1 cellular context compared by ENCODE assay signal in the genomic region with DNA sequence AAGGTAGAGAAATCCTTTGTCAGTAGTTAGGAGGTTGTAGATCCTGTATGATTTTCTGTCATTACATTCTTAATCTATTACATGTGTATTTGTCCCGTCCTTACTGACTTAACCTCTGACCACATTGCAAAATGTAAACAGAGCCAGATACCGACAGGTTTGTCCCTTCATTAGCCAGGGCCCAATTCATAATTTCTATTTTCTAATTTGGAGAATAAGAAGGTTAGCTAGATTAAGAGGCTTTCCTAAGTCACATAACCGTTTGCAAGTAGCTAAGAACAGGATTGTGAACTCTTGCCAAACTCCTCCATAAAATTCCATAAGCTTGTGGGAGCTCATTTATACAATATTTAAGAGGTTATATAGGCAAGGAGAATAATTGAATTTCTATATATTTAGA.
TF ChIP-seq lines count a peak whose summit lies in the region.

No MANE protein-coding gene starts in this region.

TF ChIP-seq in HepG2, 621 proteins besides CTCF, POLR2A, EP300 and RAD21 (continued from another document):
- TF ChIP-seq, protein P1, sequence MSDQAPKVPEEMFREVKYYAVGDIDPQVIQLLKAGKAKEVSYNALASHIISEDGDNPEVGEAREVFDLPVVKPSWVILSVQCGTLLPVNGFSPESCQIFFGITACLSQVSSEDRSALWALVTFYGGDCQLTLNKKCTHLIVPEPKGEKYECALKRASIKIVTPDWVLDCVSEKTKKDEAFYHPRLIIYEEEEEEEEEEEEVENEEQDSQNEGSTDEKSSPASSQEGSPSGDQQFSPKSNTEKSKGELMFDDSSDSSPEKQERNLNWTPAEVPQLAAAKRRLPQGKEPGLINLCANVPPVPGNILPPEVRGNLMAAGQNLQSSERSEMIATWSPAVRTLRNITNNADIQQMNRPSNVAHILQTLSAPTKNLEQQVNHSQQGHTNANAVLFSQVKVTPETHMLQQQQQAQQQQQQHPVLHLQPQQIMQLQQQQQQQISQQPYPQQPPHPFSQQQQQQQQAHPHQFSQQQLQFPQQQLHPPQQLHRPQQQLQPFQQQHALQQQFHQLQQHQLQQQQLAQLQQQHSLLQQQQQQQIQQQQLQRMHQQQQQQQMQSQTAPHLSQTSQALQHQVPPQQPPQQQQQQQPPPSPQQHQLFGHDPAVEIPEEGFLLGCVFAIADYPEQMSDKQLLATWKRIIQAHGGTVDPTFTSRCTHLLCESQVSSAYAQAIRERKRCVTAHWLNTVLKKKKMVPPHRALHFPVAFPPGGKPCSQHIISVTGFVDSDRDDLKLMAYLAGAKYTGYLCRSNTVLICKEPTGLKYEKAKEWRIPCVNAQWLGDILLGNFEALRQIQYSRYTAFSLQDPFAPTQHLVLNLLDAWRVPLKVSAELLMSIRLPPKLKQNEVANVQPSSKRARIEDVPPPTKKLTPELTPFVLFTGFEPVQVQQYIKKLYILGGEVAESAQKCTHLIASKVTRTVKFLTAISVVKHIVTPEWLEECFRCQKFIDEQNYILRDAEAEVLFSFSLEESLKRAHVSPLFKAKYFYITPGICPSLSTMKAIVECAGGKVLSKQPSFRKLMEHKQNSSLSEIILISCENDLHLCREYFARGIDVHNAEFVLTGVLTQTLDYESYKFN (CRISPR knock-in tag; conservative IDR thresholded peaks at IDR 0.05): peak; percentile 74
- TF ChIP-seq ZNF12 (CRISPR knock-in tag; IDR thresholded peaks at IDR 0.05) (0 out of 2 replicates have a peak, but pooled peaks have one; percentile 33), SMAD3 (CRISPR knock-in tag; IDR thresholded peaks at IDR 0.05) (0 out of 2 replicates have a peak, but pooled peaks have one; percentile 56), SAP130 (CRISPR knock-in tag; IDR thresholded peaks at IDR 0.05; ENCODE audit: low read depth) (peak; percentile 32), NKX3-1 (CRISPR knock-in tag; IDR thresholded peaks at IDR 0.05) (0 out of 2 replicates have a peak, but pooled peaks have one; percentile 1), TEAD3 (CRISPR knock-in tag; optimal IDR thresholded peaks at IDR 0.05; ENCODE audit: borderline replicate concordance) (peak; percentile 70), ZNF331 (CRISPR knock-in tag; IDR thresholded peaks at IDR 0.05) (0 out of 2 replicates have a peak, but pooled peaks have one; percentile 16), FOXA1 (IDR thresholded peaks at IDR 0.05) (peak; percentile 84), FOXA1 (CRISPR knock-in tag; IDR thresholded peaks at IDR 0.05) (peak; percentile 98), FOXP1 (IDR thresholded peaks at IDR 0.05) (no peak), FOXP1 (CRISPR knock-in tag; IDR thresholded peaks at IDR 0.05) (peak; percentile 87), RARA (CRISPR knock-in tag; IDR thresholded peaks at IDR 0.05) (peak; percentile 90), KDM6A (CRISPR knock-in tag; IDR thresholded peaks at IDR 0.05; ENCODE audit: low read depth) (peak; percentile 86), NCOR1 (IDR thresholded peaks at IDR 0.05; ENCODE audit: borderline replicate concordance, low read length) (peak; percentile 79), FOXA3 (CRISPR knock-in tag; IDR thresholded peaks at IDR 0.05) (peak; percentile 98), SP5 (CRISPR knock-in tag; IDR thresholded peaks at IDR 0.05; ENCODE audit: borderline replicate concordance, low read depth) (peak; percentile 20; the same call in 1 of the 2 replicates), RXRB (CRISPR knock-in tag; IDR thresholded peaks at IDR 0.05; ENCODE audit: borderline replicate concordance) (peak; percentile 89), TOPORS (CRISPR knock-in tag; IDR thresholded peaks at IDR 0.05) (no peak)
- TF ChIP-seq, protein P2, sequence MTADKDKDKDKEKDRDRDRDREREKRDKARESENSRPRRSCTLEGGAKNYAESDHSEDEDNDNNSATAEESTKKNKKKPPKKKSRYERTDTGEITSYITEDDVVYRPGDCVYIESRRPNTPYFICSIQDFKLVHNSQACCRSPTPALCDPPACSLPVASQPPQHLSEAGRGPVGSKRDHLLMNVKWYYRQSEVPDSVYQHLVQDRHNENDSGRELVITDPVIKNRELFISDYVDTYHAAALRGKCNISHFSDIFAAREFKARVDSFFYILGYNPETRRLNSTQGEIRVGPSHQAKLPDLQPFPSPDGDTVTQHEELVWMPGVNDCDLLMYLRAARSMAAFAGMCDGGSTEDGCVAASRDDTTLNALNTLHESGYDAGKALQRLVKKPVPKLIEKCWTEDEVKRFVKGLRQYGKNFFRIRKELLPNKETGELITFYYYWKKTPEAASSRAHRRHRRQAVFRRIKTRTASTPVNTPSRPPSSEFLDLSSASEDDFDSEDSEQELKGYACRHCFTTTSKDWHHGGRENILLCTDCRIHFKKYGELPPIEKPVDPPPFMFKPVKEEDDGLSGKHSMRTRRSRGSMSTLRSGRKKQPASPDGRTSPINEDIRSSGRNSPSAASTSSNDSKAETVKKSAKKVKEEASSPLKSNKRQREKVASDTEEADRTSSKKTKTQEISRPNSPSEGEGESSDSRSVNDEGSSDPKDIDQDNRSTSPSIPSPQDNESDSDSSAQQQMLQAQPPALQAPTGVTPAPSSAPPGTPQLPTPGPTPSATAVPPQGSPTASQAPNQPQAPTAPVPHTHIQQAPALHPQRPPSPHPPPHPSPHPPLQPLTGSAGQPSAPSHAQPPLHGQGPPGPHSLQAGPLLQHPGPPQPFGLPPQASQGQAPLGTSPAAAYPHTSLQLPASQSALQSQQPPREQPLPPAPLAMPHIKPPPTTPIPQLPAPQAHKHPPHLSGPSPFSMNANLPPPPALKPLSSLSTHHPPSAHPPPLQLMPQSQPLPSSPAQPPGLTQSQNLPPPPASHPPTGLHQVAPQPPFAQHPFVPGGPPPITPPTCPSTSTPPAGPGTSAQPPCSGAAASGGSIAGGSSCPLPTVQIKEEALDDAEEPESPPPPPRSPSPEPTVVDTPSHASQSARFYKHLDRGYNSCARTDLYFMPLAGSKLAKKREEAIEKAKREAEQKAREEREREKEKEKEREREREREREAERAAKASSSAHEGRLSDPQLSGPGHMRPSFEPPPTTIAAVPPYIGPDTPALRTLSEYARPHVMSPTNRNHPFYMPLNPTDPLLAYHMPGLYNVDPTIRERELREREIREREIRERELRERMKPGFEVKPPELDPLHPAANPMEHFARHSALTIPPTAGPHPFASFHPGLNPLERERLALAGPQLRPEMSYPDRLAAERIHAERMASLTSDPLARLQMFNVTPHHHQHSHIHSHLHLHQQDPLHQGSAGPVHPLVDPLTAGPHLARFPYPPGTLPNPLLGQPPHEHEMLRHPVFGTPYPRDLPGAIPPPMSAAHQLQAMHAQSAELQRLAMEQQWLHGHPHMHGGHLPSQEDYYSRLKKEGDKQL (CRISPR knock-in tag; IDR thresholded peaks at IDR 0.05; ENCODE audit: low read depth): peak; percentile 76
- TF ChIP-seq, protein P3, sequence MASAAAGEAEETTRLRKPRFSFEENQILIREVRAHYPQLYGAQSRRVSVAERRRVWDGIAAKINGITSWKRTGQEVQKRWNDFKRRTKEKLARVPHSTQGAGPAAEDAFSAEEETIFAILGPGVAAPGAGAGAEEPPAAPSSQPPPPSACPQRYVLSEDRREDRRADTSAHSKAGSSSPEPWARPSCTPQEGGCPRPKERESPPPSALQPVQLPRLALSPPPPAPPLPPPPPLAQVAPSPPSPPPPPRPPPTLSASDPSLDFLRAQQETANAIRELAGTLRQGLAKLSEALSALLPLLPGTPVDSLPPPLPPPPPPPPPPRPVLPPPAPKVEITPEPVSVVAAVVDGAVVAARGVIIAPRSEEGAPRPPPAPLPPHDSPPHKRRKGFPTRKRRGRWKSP (CRISPR knock-in tag; IDR thresholded peaks at IDR 0.05): 0 out of 2 replicates have a peak, but pooled peaks have one; percentile 29
- TF ChIP-seq, protein P4, sequence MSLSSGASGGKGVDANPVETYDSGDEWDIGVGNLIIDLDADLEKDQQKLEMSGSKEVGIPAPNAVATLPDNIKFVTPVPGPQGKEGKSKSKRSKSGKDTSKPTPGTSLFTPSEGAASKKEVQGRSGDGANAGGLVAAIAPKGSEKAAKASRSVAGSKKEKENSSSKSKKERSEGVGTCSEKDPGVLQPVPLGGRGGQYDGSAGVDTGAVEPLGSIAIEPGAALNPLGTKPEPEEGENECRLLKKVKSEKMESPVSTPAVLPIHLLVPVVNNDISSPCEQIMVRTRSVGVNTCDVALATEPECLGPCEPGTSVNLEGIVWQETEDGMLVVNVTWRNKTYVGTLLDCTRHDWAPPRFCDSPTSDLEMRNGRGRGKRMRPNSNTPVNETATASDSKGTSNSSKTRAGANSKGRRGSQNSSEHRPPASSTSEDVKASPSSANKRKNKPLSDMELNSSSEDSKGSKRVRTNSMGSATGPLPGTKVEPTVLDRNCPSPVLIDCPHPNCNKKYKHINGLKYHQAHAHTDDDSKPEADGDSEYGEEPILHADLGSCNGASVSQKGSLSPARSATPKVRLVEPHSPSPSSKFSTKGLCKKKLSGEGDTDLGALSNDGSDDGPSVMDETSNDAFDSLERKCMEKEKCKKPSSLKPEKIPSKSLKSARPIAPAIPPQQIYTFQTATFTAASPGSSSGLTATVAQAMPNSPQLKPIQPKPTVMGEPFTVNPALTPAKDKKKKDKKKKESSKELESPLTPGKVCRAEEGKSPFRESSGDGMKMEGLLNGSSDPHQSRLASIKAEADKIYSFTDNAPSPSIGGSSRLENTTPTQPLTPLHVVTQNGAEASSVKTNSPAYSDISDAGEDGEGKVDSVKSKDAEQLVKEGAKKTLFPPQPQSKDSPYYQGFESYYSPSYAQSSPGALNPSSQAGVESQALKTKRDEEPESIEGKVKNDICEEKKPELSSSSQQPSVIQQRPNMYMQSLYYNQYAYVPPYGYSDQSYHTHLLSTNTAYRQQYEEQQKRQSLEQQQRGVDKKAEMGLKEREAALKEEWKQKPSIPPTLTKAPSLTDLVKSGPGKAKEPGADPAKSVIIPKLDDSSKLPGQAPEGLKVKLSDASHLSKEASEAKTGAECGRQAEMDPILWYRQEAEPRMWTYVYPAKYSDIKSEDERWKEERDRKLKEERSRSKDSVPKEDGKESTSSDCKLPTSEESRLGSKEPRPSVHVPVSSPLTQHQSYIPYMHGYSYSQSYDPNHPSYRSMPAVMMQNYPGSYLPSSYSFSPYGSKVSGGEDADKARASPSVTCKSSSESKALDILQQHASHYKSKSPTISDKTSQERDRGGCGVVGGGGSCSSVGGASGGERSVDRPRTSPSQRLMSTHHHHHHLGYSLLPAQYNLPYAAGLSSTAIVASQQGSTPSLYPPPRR (CRISPR knock-in tag; IDR thresholded peaks at IDR 0.05; ENCODE audit: borderline replicate concordance): 0 out of 2 replicates have a peak, but pooled peaks have one; percentile 34
- TF ChIP-seq, protein P5, sequence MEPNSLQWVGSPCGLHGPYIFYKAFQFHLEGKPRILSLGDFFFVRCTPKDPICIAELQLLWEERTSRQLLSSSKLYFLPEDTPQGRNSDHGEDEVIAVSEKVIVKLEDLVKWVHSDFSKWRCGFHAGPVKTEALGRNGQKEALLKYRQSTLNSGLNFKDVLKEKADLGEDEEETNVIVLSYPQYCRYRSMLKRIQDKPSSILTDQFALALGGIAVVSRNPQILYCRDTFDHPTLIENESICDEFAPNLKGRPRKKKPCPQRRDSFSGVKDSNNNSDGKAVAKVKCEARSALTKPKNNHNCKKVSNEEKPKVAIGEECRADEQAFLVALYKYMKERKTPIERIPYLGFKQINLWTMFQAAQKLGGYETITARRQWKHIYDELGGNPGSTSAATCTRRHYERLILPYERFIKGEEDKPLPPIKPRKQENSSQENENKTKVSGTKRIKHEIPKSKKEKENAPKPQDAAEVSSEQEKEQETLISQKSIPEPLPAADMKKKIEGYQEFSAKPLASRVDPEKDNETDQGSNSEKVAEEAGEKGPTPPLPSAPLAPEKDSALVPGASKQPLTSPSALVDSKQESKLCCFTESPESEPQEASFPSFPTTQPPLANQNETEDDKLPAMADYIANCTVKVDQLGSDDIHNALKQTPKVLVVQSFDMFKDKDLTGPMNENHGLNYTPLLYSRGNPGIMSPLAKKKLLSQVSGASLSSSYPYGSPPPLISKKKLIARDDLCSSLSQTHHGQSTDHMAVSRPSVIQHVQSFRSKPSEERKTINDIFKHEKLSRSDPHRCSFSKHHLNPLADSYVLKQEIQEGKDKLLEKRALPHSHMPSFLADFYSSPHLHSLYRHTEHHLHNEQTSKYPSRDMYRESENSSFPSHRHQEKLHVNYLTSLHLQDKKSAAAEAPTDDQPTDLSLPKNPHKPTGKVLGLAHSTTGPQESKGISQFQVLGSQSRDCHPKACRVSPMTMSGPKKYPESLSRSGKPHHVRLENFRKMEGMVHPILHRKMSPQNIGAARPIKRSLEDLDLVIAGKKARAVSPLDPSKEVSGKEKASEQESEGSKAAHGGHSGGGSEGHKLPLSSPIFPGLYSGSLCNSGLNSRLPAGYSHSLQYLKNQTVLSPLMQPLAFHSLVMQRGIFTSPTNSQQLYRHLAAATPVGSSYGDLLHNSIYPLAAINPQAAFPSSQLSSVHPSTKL (CRISPR knock-in tag; IDR thresholded peaks at IDR 0.05): peak; percentile 90
- TF ChIP-seq, protein P6, sequence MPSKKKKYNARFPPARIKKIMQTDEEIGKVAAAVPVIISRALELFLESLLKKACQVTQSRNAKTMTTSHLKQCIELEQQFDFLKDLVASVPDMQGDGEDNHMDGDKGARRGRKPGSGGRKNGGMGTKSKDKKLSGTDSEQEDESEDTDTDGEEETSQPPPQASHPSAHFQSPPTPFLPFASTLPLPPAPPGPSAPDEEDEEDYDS (CRISPR knock-in tag; IDR thresholded peaks at IDR 0.05): 0 out of 2 replicates have a peak, but pooled peaks have one; percentile 7
- TF ChIP-seq, protein P7, sequence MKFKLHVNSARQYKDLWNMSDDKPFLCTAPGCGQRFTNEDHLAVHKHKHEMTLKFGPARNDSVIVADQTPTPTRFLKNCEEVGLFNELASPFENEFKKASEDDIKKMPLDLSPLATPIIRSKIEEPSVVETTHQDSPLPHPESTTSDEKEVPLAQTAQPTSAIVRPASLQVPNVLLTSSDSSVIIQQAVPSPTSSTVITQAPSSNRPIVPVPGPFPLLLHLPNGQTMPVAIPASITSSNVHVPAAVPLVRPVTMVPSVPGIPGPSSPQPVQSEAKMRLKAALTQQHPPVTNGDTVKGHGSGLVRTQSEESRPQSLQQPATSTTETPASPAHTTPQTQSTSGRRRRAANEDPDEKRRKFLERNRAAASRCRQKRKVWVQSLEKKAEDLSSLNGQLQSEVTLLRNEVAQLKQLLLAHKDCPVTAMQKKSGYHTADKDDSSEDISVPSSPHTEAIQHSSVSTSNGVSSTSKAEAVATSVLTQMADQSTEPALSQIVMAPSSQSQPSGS (CRISPR knock-in tag; IDR thresholded peaks at IDR 0.05): peak; percentile 76; the same call in 1 of the 2 replicates
